36 cellular contexts compared by ENCODE assay signal in the genomic region with DNA sequence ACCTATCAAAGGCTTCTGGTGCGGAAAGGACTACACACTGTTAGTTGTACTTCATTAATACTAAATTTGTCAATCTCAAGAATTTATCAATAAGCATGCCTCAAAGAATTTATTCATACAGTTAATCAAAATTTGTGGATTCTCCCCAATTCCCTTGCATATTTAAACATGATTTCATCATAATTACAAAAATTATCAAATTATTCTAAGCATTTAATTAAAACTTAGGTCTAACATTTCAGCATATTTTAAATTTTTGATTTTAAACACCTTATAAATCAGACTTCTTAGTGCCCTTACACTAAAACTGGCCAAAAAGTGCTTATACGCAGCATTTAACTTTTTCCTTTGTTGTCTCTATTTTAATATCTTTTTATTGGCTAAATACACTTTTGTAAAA. TPM values are rescaled to one million over a fixed set of nuclear protein-coding genes. Genes with fewer than 3 reads are reported as not detected.
"Had no signal": no experiment of that assay in that cellular context is flagged by ENCODE, and none has a peak within 500 bp of the region (broad histone marks: within the 10 kb centered on the region; RNA-seq: fewer than 3 reads in every experiment).

No MANE protein-coding gene starts in this region.

- H3K4me1 ChIP-seq: adrenal gland, body of pancreas, breast epithelium had no signal

- H3K27ac ChIP-seq: adrenal gland, body of pancreas, brain microvascular endothelial cell, breast epithelium, VCaP had no signal

- DNase-seq: activated B cell treated with CpG ODN at 0.5 μM for 24 hours; activated CD4-positive, alpha-beta memory T cell treated with anti-CD3 and anti-CD28 coated beads for 36 hours; activated CD4-positive, alpha-beta T cell treated with anti-CD3 and anti-CD28 coated beads for 4 hours; activated CD4-positive, alpha-beta T cell treated with anti-CD3 and anti-CD28 coated beads, Interleukin-2, amount 10 ng/mL, durations not matched to agents 24 days and 14 days; activated CD4-positive, alpha-beta T cell treated with anti-CD3 and anti-CD28 coated beads, Interleukin-2, amount 50 U/mL, for 1 hour; activated CD4-positive, alpha-beta T cell treated with anti-CD3 and anti-CD28 coated beads, Interleukin-2, amount 50 U/mL, for 4 hours; activated CD4-positive, CD25-positive, alpha-beta regulatory T cell treated with anti-CD3 and anti-CD28 coated beads, Interleukin-2, amount 50 U/mL, for 72 hours; activated CD8-positive, alpha-beta memory T cell treated with anti-CD3 and anti-CD28 coated beads, Interleukin-2, amount 50 U/mL, for 4 hours; activated CD8-positive, alpha-beta T cell treated with anti-CD3 and anti-CD28 coated beads for 36 hours; activated effector memory CD4-positive, alpha-beta T cell treated with anti-CD3 and anti-CD28 coated beads, Interleukin-2, amount 50 U/mL, for 16 hours; activated gamma-delta T cell treated with Interleukin-2 at 50 U/mL for 16 hours; activated naive CD4-positive, alpha-beta T cell; activated naive CD4-positive, alpha-beta T cell treated with anti-CD3 and anti-CD28 coated beads for 36 hours; activated naive CD4-positive, alpha-beta T cell treated with anti-CD3 and anti-CD28 coated beads, Interleukin-2, amount 50 U/mL, for 16 hours; activated naive CD8-positive, alpha-beta T cell treated with anti-CD3 and anti-CD28 coated beads for 36 hours; activated T-cell treated with anti-CD3 and anti-CD28 coated beads for 4 hours; activated T-cell treated with anti-CD3 and anti-CD28 coated beads, Interleukin-2, amount 50 U/mL, for 1 hour; activated T-cell treated with anti-CD3 and anti-CD28 coated beads, Interleukin-2, amount 50 U/mL, for 4 hours; activated T-cell treated with anti-CD3 and anti-CD28 coated beads, Interleukin-2, amount 50 U/mL, for 72 hours; adrenal gland; amniotic stem cell; aorta; body of pancreas; brain microvascular endothelial cell; central memory CD4-positive, alpha-beta T cell; T-helper 2 cell; T-helper 9 cell had no signal

- H3K27me3 ChIP-seq: adrenal gland, body of pancreas, brain microvascular endothelial cell, breast epithelium had no signal

- H3K9me3 ChIP-seq: adrenal gland, body of pancreas, breast epithelium had no signal

- H3K4me3 ChIP-seq: adrenal gland, body of pancreas, breast epithelium had no signal

- ATAC-seq: activated CD8-positive, alpha-beta T cell treated with anti-CD3 and anti-CD28 coated beads for 36 hours; activated naive CD4-positive, alpha-beta T cell treated with anti-CD3 and anti-CD28 coated beads, Interleukin-2, amount 50 U/mL, for 72 hours; activated T-cell treated with anti-CD3 and anti-CD28 coated beads, Interleukin-2, amount 50 U/mL, for 4 hours; activated T-cell treated with anti-CD3 and anti-CD28 coated beads, Interleukin-2, amount 50 U/mL, for 72 hours; activated T-helper 17 cell treated with anti-CD3 and anti-CD28 coated beads, Interleukin-2, amount 50 U/mL, for 72 hours; body of pancreas had no signal

- FAIRE-seq: astrocyte, TTC549 had no signal

RNA-seq across cellular contexts. Expression of gene SERPIND1, which starts 13.8 kb away (rescaled TPM):
- total RNA-seq: activated B cell treated with CpG ODN at 0.5 μM for 24 hours; activated CD4-positive, alpha-beta memory T cell treated with anti-CD3 and anti-CD28 coated beads for 36 hours; activated CD4-positive, alpha-beta T cell treated with anti-CD3 and anti-CD28 coated beads, Interleukin-2, amount 10 ng/mL, durations not matched to agents 24 days and 14 days; activated CD8-positive, alpha-beta memory T cell treated with anti-CD3 and anti-CD28 coated beads for 36 hours; activated CD8-positive, alpha-beta T cell treated with anti-CD3 and anti-CD28 coated beads for 36 hours; activated naive CD4-positive, alpha-beta T cell treated with anti-CD3 and anti-CD28 coated beads for 36 hours; activated naive CD4-positive, alpha-beta T cell treated with anti-CD3 and anti-CD28 coated beads, Interleukin-2, amount 50 U/mL, for 72 hours; activated naive CD8-positive, alpha-beta T cell treated with anti-CD3 and anti-CD28 coated beads for 36 hours; activated T-cell treated with anti-CD3 and anti-CD28 coated beads, Interleukin-2, amount 50 U/mL, for 72 hours; activated T-helper 1 cell treated with anti-CD3 and anti-CD28 coated beads, Interleukin-12 subunit alpha, Interleukin-12 subunit beta, Interleukin-2, Interleukin-4 antibody, amounts not matched to agents 30 ng/mL and 10 ng/mL and 1 ng/mL, durations not matched to agents 14 hours and 24 hours and 36 hours; astrocyte; body of pancreas; T-helper 1 cell treated with Interleukin-12 subunit alpha and Interleukin-12 subunit beta and Interleukin-4 antibody, amounts not matched to agents 30 ng/mL and 1 ng/mL, for 36 hours had no signal
